Comparison of ENCODE assay signal across 15 cellular contexts in the genomic region with DNA sequence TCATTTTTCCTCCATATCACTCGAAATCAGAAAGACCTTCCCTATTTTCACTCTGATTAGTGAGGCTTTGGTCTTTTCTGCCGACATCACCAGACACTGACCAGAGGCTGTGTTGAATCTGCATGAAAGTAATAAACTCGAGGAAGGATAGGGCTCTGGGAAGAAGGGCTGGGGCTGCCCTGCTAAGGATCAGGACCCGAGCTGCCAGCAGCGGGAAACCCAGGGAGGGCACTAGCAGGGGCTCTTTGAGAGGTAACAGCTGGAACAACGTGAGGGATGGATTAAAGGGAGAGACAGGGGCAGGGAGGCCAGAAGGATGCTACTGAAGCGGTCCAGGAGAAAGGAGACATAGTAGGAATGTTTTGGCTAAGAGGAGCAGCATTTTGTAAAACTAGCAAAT.
DNase-seq lines count a peak whose midpoint lies in the region; ATAC-seq and TF ChIP-seq lines count a peak whose summit lies in the region.
"Had no signal": no experiment of that assay in that cellular context is flagged by ENCODE, and none has a peak within 500 bp of the region (broad histone marks: within the 10 kb centered on the region; RNA-seq: fewer than 3 reads in every experiment).

No MANE protein-coding gene starts in this region.

- RAD21 ChIA-PET in HCT116 (lab: Charles Lee; ENCODE audit: low non-redundant PET in 1 of 2, low total read pairs in 2 of 2, uncharacterized antibody in 2 of 2, unreplicated experiment in 2 of 2), result no interaction called here

- CTCF ChIA-PET in HCT116 (lab: Charles Lee), result no interaction called here

- H3K36me3 ChIP-seq in HCT116 (ENCODE audit: control insufficient read depth in 1 of 2, insufficient read depth in 2 of 2, low read length in 2 of 2) (no peaks in the 10 kb centered on the region), trophoblast cell (ENCODE audit: control insufficient read depth in 1 of 2, insufficient read depth in 2 of 2, low read length in 2 of 2) (peaks cover 0 to 2% of the 10 kb centered on the region in 2 experiments)
- H3K36me3 ChIP-seq: BLaER1 treated with 17β-estradiol and CSF1 and Interleukin-3, amounts not matched to agents 10 nM and 100 nM had no signal

- H3K14ac ChIP-seq in trophoblast cell (ENCODE audit: low read length), result no peak overlapping the region

- H3K18ac ChIP-seq in trophoblast cell (ENCODE audit: low read length), result peak overlapping the region; percentile 4

- peaks cover 5% of the 10 kb centered on the region for H3K4me1 Mint-ChIP-seq in endothelial cell (ENCODE audit: unreplicated experiment)
- H3K4me1 Mint-ChIP-seq: B cell had no signal

- H2AFZ ChIP-seq in HCT116 (ENCODE audit: low read depth, low read length, poor library complexity, severe bottlenecking), result no peak overlapping the region
- no peak overlapping the region for H2AFZ ChIP-seq in trophoblast cell (ENCODE audit: insufficient read depth, low read length, poor library complexity)

- H3K4me3 ChIP-seq in HCT116 (replicated peaks in 1 of 2; ENCODE audit: low read depth in 1 of 2, low read length in 2 of 2) (no peak overlapping the region), trophoblast cell (ENCODE audit: low read depth, low read length) (no peak overlapping the region)
- H3K4me3 ChIP-seq: BLaER1 treated with 17β-estradiol and CSF1 and Interleukin-3, amounts not matched to agents 10 nM and 100 nM had no signal

- H4K12ac ChIP-seq in trophoblast cell (ENCODE audit: low read depth, low read length), result no peak overlapping the region

- POLR2A ChIA-PET in HCT116 (lab: Charles Lee), result no interaction called here

- no peak for TF ChIP-seq CTCF in HCT116 (IDR thresholded peaks at IDR 0.05 in 2 of 3, conservative IDR thresholded peaks at IDR 0.05 in 1 of 3; ENCODE audit: borderline replicate concordance in 1 of 3, insufficient read depth in 1 of 3, low read depth in 2 of 3, low read length in 2 of 3)
- no peak for TF ChIP-seq CTCF in endothelial cell (IDR thresholded peaks at IDR 0.05; ENCODE audit: unreplicated experiment)

- peak overlapping the region; percentile 47 for H2BK120ac ChIP-seq in trophoblast cell (ENCODE audit: insufficient read depth, low read length, poor library complexity)

- peak overlapping the region; percentile 49 for H2AK5ac ChIP-seq in trophoblast cell (ENCODE audit: low read length)

- H3K9me3 ChIP-seq in HCT116 (ENCODE audit: control insufficient read depth in 1 of 2, insufficient read depth in 1 of 2, low read depth in 1 of 2, low read length in 2 of 2) (no peaks in the 10 kb centered on the region), trophoblast cell (ENCODE audit: insufficient read depth, low read depth, low read length) (no peaks in the 10 kb centered on the region)

- no peak overlapping the region for H3K4me3 Mint-ChIP-seq in endothelial cell (ENCODE audit: unreplicated experiment)
- H3K4me3 Mint-ChIP-seq: B cell; CD8-positive, alpha-beta T cell; H9 had no signal

- no peak overlapping the region for H3K9ac ChIP-seq in HCT116 (ENCODE audit: low read length)
- H3K9ac ChIP-seq in trophoblast cell (ENCODE audit: low read length), result no peak overlapping the region
- H3K9ac ChIP-seq: BLaER1 treated with 17β-estradiol and CSF1 and Interleukin-3, amounts not matched to agents 10 nM and 100 nM had no signal

- BruUV-seq in HCT116 (replicated peaks; lab: Mats Ljungman, UMichigan), result no TSS peak

- peak overlapping the region; percentile 3 for H2BK12ac ChIP-seq in trophoblast cell (ENCODE audit: low read length)

- no CpG with 5 or more reads among the region's 7 CpGs for WGBS in trophoblast cell (ENCODE audit: extremely low coverage, insufficient coverage, insufficient read length)

- H3K27ac ChIP-seq in HCT116 (ENCODE audit: low read depth, low read length) (no peak overlapping the region), trophoblast cell (ENCODE audit: low read depth, low read length) (peak overlapping the region; percentile 40)
- H3K27ac ChIP-seq: BLaER1 treated with 17β-estradiol and CSF1 and Interleukin-3, amounts not matched to agents 10 nM and 100 nM had no signal

- TF ChIP-seq RAD21 in HCT116 (IDR thresholded peaks at IDR 0.05; ENCODE audit: low read depth), result no peak

- no peaks in the 10 kb centered on the region for H3K9me2 ChIP-seq in HCT116 (ENCODE audit: insufficient read depth)

- no peak overlapping the region for H2BK5ac ChIP-seq in trophoblast cell (ENCODE audit: low read depth, low read length, poor library complexity)

- H3K4me2 ChIP-seq in HCT116 (ENCODE audit: low read length) (no peak overlapping the region), trophoblast cell (ENCODE audit: low read length) (no peak overlapping the region)
- H3K4me2 ChIP-seq: BLaER1 treated with 17β-estradiol and CSF1 and Interleukin-3, amounts not matched to agents 10 nM and 100 nM had no signal

- peaks cover 3% of the 10 kb centered on the region for H3K27me3 Mint-ChIP-seq in endothelial cell (ENCODE audit: unreplicated experiment)

- H3K9me3 Mint-ChIP-seq in endothelial cell (ENCODE audit: unreplicated experiment), result no peaks in the 10 kb centered on the region
- H3K9me3 Mint-ChIP-seq: CD8-positive, alpha-beta T cell; H9 had no signal

- no peaks in the 10 kb centered on the region for H3K36me3 Mint-ChIP-seq in endothelial cell (ENCODE audit: low read depth, unreplicated experiment)
- H3K36me3 Mint-ChIP-seq: CD8-positive, alpha-beta T cell had no signal

- H4K8ac ChIP-seq in trophoblast cell (ENCODE audit: low read depth, low read length), result peak overlapping the region; percentile 2

- peak overlapping the region; percentile 60 for H4K91ac ChIP-seq in trophoblast cell (ENCODE audit: low read depth, low read length)

- H4K20me1 ChIP-seq in HCT116 (ENCODE audit: insufficient read depth), result no peaks in the 10 kb centered on the region
- H4K20me1 ChIP-seq: BLaER1 treated with 17β-estradiol and CSF1 and Interleukin-3, amounts not matched to agents 10 nM and 100 nM had no signal

- H3K23ac ChIP-seq in trophoblast cell (ENCODE audit: low read length), result no peak overlapping the region

- DNase-seq in HCT116 (ENCODE audit: low read depth, low spot score) (no peak), NCI-H69 (lab: John Stamatoyannopoulos, UW) (peak; percentile 35), endothelial cell (ENCODE audit: low spot score) (no peak), trophoblast cell (no peak), NCI-H1694 (lab: John Stamatoyannopoulos, UW) (no peak), NCI-H510A treated with DMSO at 0.1 percent for 48 hours (lab: John Stamatoyannopoulos, UW) (no peak)
- DNase-seq: Calu3; CD8-positive, alpha-beta T cell; DMS79 treated with DMSO at 0.1 percent for 48 hours; GF-D8; H9; IMR-90 had no signal

- intact Hi-C loops in HCT116 (cut with micrococcal nuclease), result no loop called here

- H3K79me2 ChIP-seq in HCT116 (ENCODE audit: insufficient read depth, low read length), result no peaks in the 10 kb centered on the region
- peaks cover 5% of the 10 kb centered on the region for H3K79me2 ChIP-seq in trophoblast cell (ENCODE audit: control insufficient read depth, insufficient read depth, low read length, poor library complexity)

- H3K27ac Mint-ChIP-seq in endothelial cell (ENCODE audit: unreplicated experiment), result peak overlapping the region; percentile 12
- H3K27ac Mint-ChIP-seq: B cell; CD8-positive, alpha-beta T cell; H9 had no signal

- no peaks in the 10 kb centered on the region for H3K4me1 ChIP-seq in HCT116 (ENCODE audit: control insufficient read depth in 1 of 2, insufficient read depth in 2 of 2, low read length in 2 of 2)
- peaks cover 26 to 41% of the 10 kb centered on the region in 2 experiments for H3K4me1 ChIP-seq in trophoblast cell (ENCODE audit: control insufficient read depth in 1 of 2, insufficient read depth in 2 of 2, low read length in 2 of 2)

- no peak for TF ChIP-seq POLR2A in HCT116 (IDR thresholded peaks at IDR 0.05; ENCODE audit: borderline replicate concordance, extremely low read depth, insufficient read depth, insufficient read length)

- H3K4ac ChIP-seq in trophoblast cell (ENCODE audit: low read depth, low read length), result no peak overlapping the region

- H3K79me1 ChIP-seq in trophoblast cell (ENCODE audit: low read length), result peaks cover 27% of the 10 kb centered on the region

- no peak for ATAC-seq in HCT116
- ATAC-seq in HG02884 (IDR thresholded peaks at IDR 0.05; ENCODE audit: unreplicated experiment), result no peak
- ATAC-seq: CD8-positive, alpha-beta T cell had no signal

- H3K27me3 ChIP-seq in HCT116 (ENCODE audit: insufficient read depth, low read length), result peaks cover 47% of the 10 kb centered on the region
- H3K27me3 ChIP-seq in trophoblast cell (ENCODE audit: insufficient read depth, low read length), result no peaks in the 10 kb centered on the region
- H3K27me3 ChIP-seq: BLaER1 treated with 17β-estradiol and CSF1 and Interleukin-3, amounts not matched to agents 10 nM and 100 nM had no signal

TF ChIP-seq in HCT116, 20 proteins besides CTCF, POLR2A, EP300 and RAD21:
- TF ChIP-seq ZFX (IDR thresholded peaks at IDR 0.05), result no peak
- TF ChIP-seq ZBTB33 (IDR thresholded peaks at IDR 0.05; ENCODE audit: extremely low read depth, insufficient replicate concordance, low read length), result no peak
- TF ChIP-seq, protein P1, sequence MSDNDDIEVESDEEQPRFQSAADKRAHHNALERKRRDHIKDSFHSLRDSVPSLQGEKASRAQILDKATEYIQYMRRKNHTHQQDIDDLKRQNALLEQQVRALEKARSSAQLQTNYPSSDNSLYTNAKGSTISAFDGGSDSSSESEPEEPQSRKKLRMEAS (IDR thresholded peaks at IDR 0.05), result no peak
- TF ChIP-seq ELF1 (IDR thresholded peaks at IDR 0.05; ENCODE audit: borderline replicate concordance, low read depth), result no peak
- no peak for TF ChIP-seq EZH2phosphoT487 (IDR thresholded peaks at IDR 0.05; ENCODE audit: borderline replicate concordance)
- TF ChIP-seq ATF3 (IDR thresholded peaks at IDR 0.05), result no peak
- TF ChIP-seq EZH2 (IDR thresholded peaks at IDR 0.05), result peak; percentile 73; the same call in 1 of the 2 replicates
